28 cellular contexts compared by ENCODE assay signal in genomic region chr1:113243529-113243928, GRCh38.
"Had no signal": no experiment of that assay in that cellular context is flagged by ENCODE, and none has a peak within 500 bp of the region (broad histone marks: within the 10 kb centered on the region; RNA-seq: fewer than 3 reads in every experiment).

No MANE protein-coding gene starts in this region.

- ATAC-seq: activated CD4-positive, alpha-beta T cell treated with anti-CD3 and anti-CD28 coated beads for 36 hours; activated CD8-positive, alpha-beta memory T cell treated with anti-CD3 and anti-CD28 coated beads, Interleukin-2, amount 10 ng/mL, durations not matched to agents 7 days and 5 days; activated CD8-positive, alpha-beta T cell treated with anti-CD3 and anti-CD28 coated beads, Interleukin-2, amount 10 ng/mL, durations not matched to agents 7 days and 5 days; activated naive CD8-positive, alpha-beta T cell treated with anti-CD3 and anti-CD28 coated beads, Interleukin-2, amount 50 U/mL, for 24 hours; body of pancreas; gastroesophageal sphincter; T-helper 17 cell had no signal

- H3K4me3 ChIP-seq: adrenal gland, body of pancreas, esophagus squamous epithelium, gastroesophageal sphincter had no signal

- H3K27ac ChIP-seq: adrenal gland, epithelial cell of prostate, esophagus squamous epithelium, gastroesophageal sphincter had no signal

- H3K27ac Mint-ChIP-seq: activated CD4-positive, alpha-beta memory T cell treated with anti-CD3 and anti-CD28 coated beads for 36 hours; activated CD4-positive, alpha-beta T cell treated with anti-CD3 and anti-CD28 coated beads for 36 hours; activated CD4-positive, alpha-beta T cell treated with anti-CD3 and anti-CD28 coated beads, Interleukin-2, amount 10 ng/mL, durations not matched to agents 24 days and 14 days; activated CD8-positive, alpha-beta memory T cell treated with anti-CD3 and anti-CD28 coated beads, Interleukin-2, amount 10 ng/mL, durations not matched to agents 7 days and 5 days; activated CD8-positive, alpha-beta T cell treated with anti-CD3 and anti-CD28 coated beads, Interleukin-2, amount 10 ng/mL, durations not matched to agents 7 days and 5 days; activated naive CD4-positive, alpha-beta T cell treated with anti-CD3 and anti-CD28 coated beads for 36 hours; activated naive CD4-positive, alpha-beta T cell treated with anti-CD3 and anti-CD28 coated beads, Interleukin-2, amount 50 U/mL, for 24 hours; activated naive CD8-positive, alpha-beta T cell treated with anti-CD3 and anti-CD28 coated beads for 36 hours; activated naive CD8-positive, alpha-beta T cell treated with anti-CD3 and anti-CD28 coated beads, Interleukin-2, amount 50 U/mL, for 24 hours; activated T-helper 1 cell treated with anti-CD3 and anti-CD28 coated beads, Interleukin-12 subunit alpha, Interleukin-12 subunit beta, Interleukin-2, Interleukin-4 antibody, amounts not matched to agents 30 ng/mL and 10 ng/mL and 1 ng/mL, durations not matched to agents 14 hours and 24 hours and 36 hours; activated T-helper 2 cell treated with anti-CD3 and anti-CD28 coated beads, Interferon-gamma antibody, Interleukin-2, Interleukin-4, amounts not matched to agents 10 μg/mL and 5 μg/mL and 100 μg/mL, durations not matched to agents 14 hours and 24 hours and 36 hours; T-helper 17 cell had no signal

- H3K36me3 ChIP-seq: adrenal gland, esophagus squamous epithelium, gastroesophageal sphincter had no signal

- H3K4me3 Mint-ChIP-seq: activated CD4-positive, alpha-beta memory T cell treated with anti-CD3 and anti-CD28 coated beads for 36 hours; activated CD4-positive, alpha-beta T cell treated with anti-CD3 and anti-CD28 coated beads for 36 hours; activated CD4-positive, alpha-beta T cell treated with anti-CD3 and anti-CD28 coated beads, Interleukin-2, amount 10 ng/mL, durations not matched to agents 24 days and 14 days; activated CD8-positive, alpha-beta memory T cell treated with anti-CD3 and anti-CD28 coated beads, Interleukin-2, amount 10 ng/mL, durations not matched to agents 7 days and 5 days; activated CD8-positive, alpha-beta T cell treated with anti-CD3 and anti-CD28 coated beads, Interleukin-2, amount 10 ng/mL, durations not matched to agents 7 days and 5 days; activated naive CD4-positive, alpha-beta T cell treated with anti-CD3 and anti-CD28 coated beads for 36 hours; activated naive CD4-positive, alpha-beta T cell treated with anti-CD3 and anti-CD28 coated beads, Interleukin-2, amount 50 U/mL, for 24 hours; activated naive CD8-positive, alpha-beta T cell treated with anti-CD3 and anti-CD28 coated beads for 36 hours; activated naive CD8-positive, alpha-beta T cell treated with anti-CD3 and anti-CD28 coated beads, Interleukin-2, amount 50 U/mL, for 24 hours; activated T-helper 1 cell treated with anti-CD3 and anti-CD28 coated beads, Interleukin-12 subunit alpha, Interleukin-12 subunit beta, Interleukin-2, Interleukin-4 antibody, amounts not matched to agents 30 ng/mL and 10 ng/mL and 1 ng/mL, durations not matched to agents 14 hours and 24 hours and 36 hours; T-helper 17 cell had no signal

- H3K27me3 ChIP-seq: adrenal gland, body of pancreas, esophagus squamous epithelium, gastroesophageal sphincter had no signal

- H3K27me3 Mint-ChIP-seq: activated CD4-positive, alpha-beta memory T cell treated with anti-CD3 and anti-CD28 coated beads for 36 hours; activated naive CD4-positive, alpha-beta T cell treated with anti-CD3 and anti-CD28 coated beads, Interleukin-2, amount 50 U/mL, for 24 hours had no signal

- H3K4me1 ChIP-seq: adrenal gland, gastroesophageal sphincter had no signal

- DNase-seq: activated CD4-positive, alpha-beta memory T cell treated with anti-CD3 and anti-CD28 coated beads for 36 hours; activated CD4-positive, alpha-beta T cell treated with anti-CD3 and anti-CD28 coated beads for 36 hours; activated CD4-positive, alpha-beta T cell treated with anti-CD3 and anti-CD28 coated beads, Interleukin-2, amount 10 ng/mL, durations not matched to agents 24 days and 14 days; activated CD4-positive, CD25-positive, alpha-beta regulatory T cell; activated CD4-positive, CD25-positive, alpha-beta regulatory T cell treated with anti-CD3 and anti-CD28 coated beads, Interleukin-2, amount 50 U/mL, for 72 hours; activated CD8-positive, alpha-beta memory T cell treated with anti-CD3 and anti-CD28 coated beads, Interleukin-2, amount 10 ng/mL, durations not matched to agents 7 days and 5 days; activated CD8-positive, alpha-beta memory T cell treated with anti-CD3 and anti-CD28 coated beads, Interleukin-2, amount 50 U/mL, for 4 hours; activated CD8-positive, alpha-beta T cell treated with anti-CD3 and anti-CD28 coated beads, Interleukin-2, amount 10 ng/mL, durations not matched to agents 7 days and 5 days; activated effector memory CD4-positive, alpha-beta T cell treated with anti-CD3 and anti-CD28 coated beads, Interleukin-2, amount 50 U/mL, for 16 hours; activated naive CD4-positive, alpha-beta T cell treated with anti-CD3 and anti-CD28 coated beads for 36 hours; activated naive CD8-positive, alpha-beta T cell treated with anti-CD3 and anti-CD28 coated beads for 36 hours; activated naive CD8-positive, alpha-beta T cell treated with anti-CD3 and anti-CD28 coated beads, Interleukin-2, amount 50 U/mL, for 24 hours; activated T-cell treated with anti-CD3 and anti-CD28 coated beads, Interleukin-2, amount 50 U/mL, for 1 hour; activated T-cell treated with anti-CD3 and anti-CD28 coated beads, Interleukin-2, amount 50 U/mL, for 48 hours; amygdala; aorta; effector CD8-positive, alpha-beta T cell; esophagus squamous epithelium; foreskin melanocyte; T-helper 1 cell; T-helper 17 cell had no signal

- H3K9me3 ChIP-seq: adrenal gland, body of pancreas, esophagus squamous epithelium, gastroesophageal sphincter had no signal

- H3K36me3 Mint-ChIP-seq: activated CD4-positive, alpha-beta memory T cell treated with anti-CD3 and anti-CD28 coated beads for 36 hours; activated CD8-positive, alpha-beta memory T cell treated with anti-CD3 and anti-CD28 coated beads, Interleukin-2, amount 10 ng/mL, durations not matched to agents 7 days and 5 days; activated naive CD4-positive, alpha-beta T cell treated with anti-CD3 and anti-CD28 coated beads, Interleukin-2, amount 50 U/mL, for 24 hours; activated naive CD8-positive, alpha-beta T cell treated with anti-CD3 and anti-CD28 coated beads for 36 hours had no signal

- H3K4me1 Mint-ChIP-seq: activated CD4-positive, alpha-beta T cell treated with anti-CD3 and anti-CD28 coated beads for 36 hours; activated CD4-positive, alpha-beta T cell treated with anti-CD3 and anti-CD28 coated beads, Interleukin-2, amount 10 ng/mL, durations not matched to agents 24 days and 14 days; activated CD8-positive, alpha-beta memory T cell treated with anti-CD3 and anti-CD28 coated beads, Interleukin-2, amount 10 ng/mL, durations not matched to agents 7 days and 5 days; activated naive CD4-positive, alpha-beta T cell treated with anti-CD3 and anti-CD28 coated beads, Interleukin-2, amount 50 U/mL, for 24 hours; activated naive CD8-positive, alpha-beta T cell treated with anti-CD3 and anti-CD28 coated beads, Interleukin-2, amount 50 U/mL, for 24 hours had no signal

- H3K9me3 Mint-ChIP-seq: activated CD4-positive, alpha-beta memory T cell treated with anti-CD3 and anti-CD28 coated beads for 36 hours; activated CD4-positive, alpha-beta T cell treated with anti-CD3 and anti-CD28 coated beads, Interleukin-2, amount 10 ng/mL, durations not matched to agents 24 days and 14 days; activated naive CD4-positive, alpha-beta T cell treated with anti-CD3 and anti-CD28 coated beads for 36 hours; activated naive CD4-positive, alpha-beta T cell treated with anti-CD3 and anti-CD28 coated beads, Interleukin-2, amount 50 U/mL, for 24 hours; activated naive CD8-positive, alpha-beta T cell treated with anti-CD3 and anti-CD28 coated beads for 36 hours; activated naive CD8-positive, alpha-beta T cell treated with anti-CD3 and anti-CD28 coated beads, Interleukin-2, amount 50 U/mL, for 24 hours; activated T-helper 1 cell treated with anti-CD3 and anti-CD28 coated beads, Interleukin-12 subunit alpha, Interleukin-12 subunit beta, Interleukin-2, Interleukin-4 antibody, amounts not matched to agents 30 ng/mL and 10 ng/mL and 1 ng/mL, durations not matched to agents 14 hours and 24 hours and 36 hours; activated T-helper 2 cell treated with anti-CD3 and anti-CD28 coated beads, Interferon-gamma antibody, Interleukin-2, Interleukin-4, amounts not matched to agents 10 μg/mL and 5 μg/mL and 100 μg/mL, durations not matched to agents 14 hours and 24 hours and 36 hours had no signal
